In genomic region chr15:43830691-43831275, GRCh38 we compare ENCODE assay signal across 7 cellular contexts. TPM values are rescaled to one million over a fixed set of nuclear protein-coding genes. Genes with fewer than 3 reads are reported as not detected.
A peak's percentile ranks its signal among the peaks of the same experiment; 100 is the strongest.
DNase-seq lines count a peak whose midpoint lies in the region; ATAC-seq, FAIRE-seq and TF ChIP-seq lines count a peak whose summit lies in the region.
"Not testable (repeated sequence)": the region's sequence is repeated elsewhere in the genome, so short reads cannot be mapped to it uniquely, and the experiment has no call there.
"Had no signal": no experiment of that assay in that cellular context is flagged by ENCODE, and none has a peak within 500 bp of the region (broad histone marks: within the 10 kb centered on the region; RNA-seq: fewer than 3 reads in every experiment).

No MANE protein-coding gene starts in this region.

- in situ Hi-C loops in GM12878 (cut with MboI) = not testable (repeated sequence)

- 62% methylated on average over 9 of the region's 9 CpGs for WGBS in GM12878 (ENCODE audit: insufficient coverage, insufficient replicate concordance, low lambda C conversion rate, missing lambda C conversion rate)

- not testable (repeated sequence) for TF ChIP-seq RAD21 in GM12878 (IDR thresholded peaks at IDR 0.05; ENCODE audit: insufficient read depth, low read depth, low read length)

- not testable (repeated sequence) for TF ChIP-seq EP300 in GM12878 (IDR thresholded peaks at IDR 0.05; ENCODE audit: borderline replicate concordance in 1 of 2, control insufficient read depth in 1 of 2, low read depth in 2 of 2, low read length in 2 of 2)

- DNase-seq in CD4-positive, CD25-positive, alpha-beta regulatory T cell; T-helper 2 cell treated with Interferon-gamma antibody and Interleukin-4, amounts not matched to agents 5 μg/mL and 100 μg/mL, for 36 hours (ENCODE audit: low spot score); activated T-cell treated with anti-CD3 and anti-CD28 coated beads, Interleukin-2, amount 50 U/mL, for 72 hours; GM12878 (ENCODE audit: low read depth, low spot score): not testable (repeated sequence)
- DNase-seq in NAMALWA (ENCODE audit: low spot score) = peak; percentile 40

- not testable (repeated sequence) for H3K36me3 ChIP-seq in CD4-positive, CD25-positive, alpha-beta regulatory T cell (ENCODE audit: control insufficient read depth, insufficient read depth, low read length); GM12878 (ENCODE audit: control insufficient read depth in 2 of 2, insufficient read depth in 2 of 2, low read length in 1 of 2)

- not testable (repeated sequence) for H3K9ac ChIP-seq in GM12878 (ENCODE audit: control insufficient read depth, insufficient read depth, low read length)

- POLR2A ChIA-PET in GM12878 (lab: Charles Lee) = interaction anchor here (0.8 to 2.0 kb wide), 9 partner anchors 9 to 53 kb away, joined by 3 to 10 read pairs (median 4); no protein-coding TSS in a partner anchor

- FAIRE-seq in GM12878 (lab: Jason Lieb, UNC) = not testable (repeated sequence)

- peak overlapping the region; percentile 69 for H3K4me2 ChIP-seq in GM12878 (ENCODE audit: control insufficient read depth, insufficient read depth)

- not testable (repeated sequence) for H4K20me1 ChIP-seq in GM12878 (ENCODE audit: control insufficient read depth, insufficient read depth)

- H3K4me3 ChIP-seq in CD4-positive, CD25-positive, alpha-beta regulatory T cell (ENCODE audit: low read depth, low read length) = not testable (repeated sequence)
- H3K4me3 ChIP-seq in GM12878 = peak overlapping the region; percentile 73

- peaks cover 62% of the 10 kb centered on the region for H3K79me2 ChIP-seq in GM12878 (ENCODE audit: control insufficient read depth, insufficient read depth, low read length)

- not testable (repeated sequence) for H3K27me3 ChIP-seq in CD4-positive, CD25-positive, alpha-beta regulatory T cell (ENCODE audit: control insufficient read depth, insufficient read depth, low read length); GM12878 (replicated peaks in 1 of 2; ENCODE audit: control insufficient read depth in 2 of 2, insufficient read depth in 2 of 2, low read length in 1 of 2)

- H3K4me1 Mint-ChIP-seq in CD4-positive, CD25-positive, alpha-beta regulatory T cell = peaks cover 17 to 61% (median 44%) of the 10 kb centered on the region in 4 donors
- peaks cover 28% of the 10 kb centered on the region for H3K4me1 Mint-ChIP-seq in T-helper 2 cell treated with Interferon-gamma antibody and Interleukin-4, amounts not matched to agents 5 μg/mL and 100 μg/mL, for 36 hours (ENCODE audit: low read depth)
- H3K4me1 Mint-ChIP-seq in activated T-cell treated with anti-CD3 and anti-CD28 coated beads, Interleukin-2, amount 50 U/mL, for 72 hours (ENCODE audit: low read depth) = peaks cover 60% of the 10 kb centered on the region

- not testable (repeated sequence) for TF ChIP-seq POLR2A in GM12878 (IDR thresholded peaks at IDR 0.05; ENCODE audit: low read depth, low read length)

- peaks cover 52% of the 10 kb centered on the region for H3K4me1 ChIP-seq in CD4-positive, CD25-positive, alpha-beta regulatory T cell (ENCODE audit: control insufficient read depth, insufficient read depth, low read length, poor library complexity, severe bottlenecking)
- H3K4me1 ChIP-seq in GM12878 (ENCODE audit: control insufficient read depth, insufficient read depth, low read length) = not testable (repeated sequence)

- H2AFZ ChIP-seq in GM12878 (ENCODE audit: control insufficient read depth, low read depth, low read length) = peak overlapping the region; percentile 16; the same call in 1 of the 2 replicates

- not testable (repeated sequence) for H3K27ac ChIP-seq in CD4-positive, CD25-positive, alpha-beta regulatory T cell (ENCODE audit: insufficient read depth, low read length, poor library complexity, severe bottlenecking)
- peak overlapping the region; percentile 42 for H3K27ac ChIP-seq in GM12878 (ENCODE audit: control insufficient read depth, insufficient read depth)

- not testable (repeated sequence) for ATAC-seq in CD4-positive, CD25-positive, alpha-beta regulatory T cell (ENCODE audit: low read depth in 2 of 2); activated T-cell treated with anti-CD3 and anti-CD28 coated beads, Interleukin-2, amount 50 U/mL, for 72 hours (replicated peaks in 1 of 2); GM12878

- H3K27ac Mint-ChIP-seq in CD4-positive, CD25-positive, alpha-beta regulatory T cell = peak overlapping the region in 2 of 3 donors; percentile 31 to 88
- not testable (repeated sequence) for H3K27ac Mint-ChIP-seq in T-helper 2 cell treated with Interferon-gamma antibody and Interleukin-4, amounts not matched to agents 5 μg/mL and 100 μg/mL, for 36 hours; activated T-cell treated with anti-CD3 and anti-CD28 coated beads, Interleukin-2, amount 50 U/mL, for 72 hours

- SMC1A ChIA-PET in GM12878 (lab: Charles Lee; ENCODE audit: uncharacterized antibody, unreplicated experiment) = interaction anchor here (1.2 to 2.8 kb wide), 6 partner anchors 22 to 54 kb away, joined by 3 to 13 read pairs (median 6); partner anchors contain the start of genes ELL3, HYPK and SERINC4

- not testable (repeated sequence) for H3K27me3 Mint-ChIP-seq in CD4-positive, CD25-positive, alpha-beta regulatory T cell; T-helper 2 cell treated with Interferon-gamma antibody and Interleukin-4, amounts not matched to agents 5 μg/mL and 100 μg/mL, for 36 hours (ENCODE audit: low read depth); activated T-cell treated with anti-CD3 and anti-CD28 coated beads, Interleukin-2, amount 50 U/mL, for 72 hours (ENCODE audit: low read depth)

- not testable (repeated sequence) for H3K9me3 Mint-ChIP-seq in CD4-positive, CD25-positive, alpha-beta regulatory T cell; T-helper 2 cell treated with Interferon-gamma antibody and Interleukin-4, amounts not matched to agents 5 μg/mL and 100 μg/mL, for 36 hours; activated T-cell treated with anti-CD3 and anti-CD28 coated beads, Interleukin-2, amount 50 U/mL, for 72 hours

- RAD21 ChIA-PET in GM12878 (lab: Charles Lee; ENCODE audit: unreplicated experiment) = interaction anchor here (1.4 to 3.2 kb wide), 4 partner anchors 21 to 54 kb away, joined by 4 to 17 read pairs (median 8); partner anchors contain the start of gene ELL3

- BruUV-seq in GM12878 (replicated peaks; lab: Mats Ljungman, UMichigan) = not testable (repeated sequence)

- not testable (repeated sequence) for H3K36me3 Mint-ChIP-seq in CD4-positive, CD25-positive, alpha-beta regulatory T cell
- peaks cover 53% of the 10 kb centered on the region for H3K36me3 Mint-ChIP-seq in T-helper 2 cell treated with Interferon-gamma antibody and Interleukin-4, amounts not matched to agents 5 μg/mL and 100 μg/mL, for 36 hours (ENCODE audit: low read depth)
- peaks cover 20 to 46% of the 10 kb centered on the region in 2 donors for H3K36me3 Mint-ChIP-seq in activated T-cell treated with anti-CD3 and anti-CD28 coated beads, Interleukin-2, amount 50 U/mL, for 72 hours (ENCODE audit: insufficient read depth in 2 of 2)

- H3K4me3 Mint-ChIP-seq in CD4-positive, CD25-positive, alpha-beta regulatory T cell = not testable (repeated sequence)
- H3K4me3 Mint-ChIP-seq in T-helper 2 cell treated with Interferon-gamma antibody and Interleukin-4, amounts not matched to agents 5 μg/mL and 100 μg/mL, for 36 hours = peak overlapping the region; percentile 58
- peak overlapping the region; percentile 37 to 98 for H3K4me3 Mint-ChIP-seq in activated T-cell treated with anti-CD3 and anti-CD28 coated beads, Interleukin-2, amount 50 U/mL, for 72 hours

- TF ChIP-seq CTCF in GM12878 (IDR thresholded peaks at IDR 0.05 in 2 of 3, conservative IDR thresholded peaks at IDR 0.05 in 1 of 3; ENCODE audit: control insufficient read depth in 2 of 3, extremely low read depth in 1 of 3, insufficient read depth in 1 of 3, low read depth in 3 of 3, low read length in 3 of 3) = not testable (repeated sequence)

- CTCF ChIA-PET in GM12878 (lab: Yijun Ruan, JAX) = interaction anchor here (0.7 to 1.2 kb wide), 4 partner anchors 51 to 839 kb away, joined by 3 read pairs; partner anchors contain the start of gene ELL3

- intact Hi-C loops in GM12878 (cut with micrococcal nuclease; ENCODE audit: unreplicated experiment) = not testable (repeated sequence)

- not testable (repeated sequence) for H3K9me3 ChIP-seq in CD4-positive, CD25-positive, alpha-beta regulatory T cell (ENCODE audit: control insufficient read depth in 2 of 2, low read length in 2 of 2); GM12878 (replicated peaks; ENCODE audit: control insufficient read depth, insufficient read depth, low read length)

RNA-seq across cellular contexts. Expression of gene WDR76, which starts 4.0 kb away (rescaled TPM):
- total RNA-seq in CD4-positive, CD25-positive, alpha-beta regulatory T cell = 13.9 TPM
- 10 to 100 TPM; 12.1 to 14.1 (median 12.4) TPM for polyA plus RNA-seq in CD4-positive, CD25-positive, alpha-beta regulatory T cell
- total RNA-seq in activated T-cell treated with anti-CD3 and anti-CD28 coated beads, Interleukin-2, amount 50 U/mL, for 72 hours = 100 to 1,000 TPM in 1 of 2 donors, 10 to 100 TPM in 1; 76.3 to 108 TPM
- 55.7 and 69.0 TPM in 2 replicates for total RNA-seq in GM12878 (2013; cell fraction: nucleolus; rRNA removed)
- total RNA-seq in GM12878 (2014; rRNA removed) (41.9 and 49.5 TPM in 2 replicates), GM12878 (2014; rRNA removed; fragmentation: Illumina TruSeq; extraction: Trizol) (59.7 and 63.2 TPM in 2 replicates), GM12878 (2021) (43.0 and 46.7 TPM in 2 replicates)
- 7.9 TPM for polyA plus RNA-seq in GM12878 (2011; ENCODE audit: low read depth)
- polyA plus RNA-seq in GM12878 (2011; rRNA removed) (30.3 and 39.2 TPM in 2 replicates), GM12878 (2014; fragmentation: Illumina TruSeq; extraction: Trizol) (58.3 and 74.3 TPM in 2 replicates), GM12878 (2014; fragmentation: Nextera tagmentation; extraction: Ambion mirVana) (10 to 100 TPM in 1 of 2 experiments, 1 to 10 TPM in 1; 8.0 to 20.9 TPM), GM12878 (2014; rRNA removed) (28.3 and 38.8 TPM in 2 replicates), GM12878 (2016; fragmentation: Nextera tagmentation; extraction: Ambion mirVana) (10 to 100 TPM; 22.0 to 27.4 TPM)
- 14.3 and 16.0 TPM in 2 replicates for polyA plus RNA-seq in GM12878 (2011; cell fraction: cytosol; rRNA removed)
- polyA plus RNA-seq in GM12878 (2011; cell fraction: nucleus; rRNA removed) = 11.8 and 18.0 TPM in 2 replicates
- polyA plus RNA-seq in GM12878 (2012) = 12.3 and 16.4 TPM in 2 replicates
- polyA minus RNA-seq in GM12878 (2011; rRNA and poly(A)+ RNA removed) = 28.0 and 28.6 TPM in 2 replicates
- polyA minus RNA-seq in GM12878 (2011; cell fraction: cytosol; rRNA and poly(A)+ RNA removed) = 12.7 and 15.3 TPM in 2 replicates
- 7.5 and 9.0 TPM in 2 replicates for polyA minus RNA-seq in GM12878 (2011; cell fraction: nucleus; rRNA and poly(A)+ RNA removed)

RNA-seq across cellular contexts. Expression of gene MFAP1, which starts 6.3 kb away (rescaled TPM):
- 17.1 TPM for total RNA-seq in CD4-positive, CD25-positive, alpha-beta regulatory T cell
- polyA plus RNA-seq in CD4-positive, CD25-positive, alpha-beta regulatory T cell = 10 to 100 TPM; 12.7 to 24.8 (median 16.5) TPM
- total RNA-seq in activated T-cell treated with anti-CD3 and anti-CD28 coated beads, Interleukin-2, amount 50 U/mL, for 72 hours = 10 to 100 TPM; 34.1 to 34.5 TPM
- 23.9 and 25.1 TPM in 2 replicates for total RNA-seq in GM12878 (2013; cell fraction: nucleolus; rRNA removed)
- total RNA-seq in GM12878 (2014; rRNA removed) = 24.5 and 33.1 TPM in 2 replicates
- total RNA-seq in GM12878 (2014; rRNA removed; fragmentation: Illumina TruSeq; extraction: Trizol) = 61.5 and 66.1 TPM in 2 replicates
- total RNA-seq in GM12878 (2021) = 35.8 and 37.0 TPM in 2 replicates
- polyA plus RNA-seq in GM12878 (2011; ENCODE audit: low read depth) = 31.1 TPM
- polyA plus RNA-seq in GM12878 (2011; rRNA removed) = 43.1 and 57.9 TPM in 2 replicates
- polyA plus RNA-seq in GM12878 (2011; cell fraction: cytosol; rRNA removed) = 26.9 and 28.4 TPM in 2 replicates
- 20.4 and 30.3 TPM in 2 replicates for polyA plus RNA-seq in GM12878 (2011; cell fraction: nucleus; rRNA removed)
- polyA plus RNA-seq in GM12878 (2012) = 31.3 and 39.7 TPM in 2 replicates
- polyA plus RNA-seq in GM12878 (2014; fragmentation: Illumina TruSeq; extraction: Trizol) = 67.3 and 72.4 TPM in 2 replicates
- polyA plus RNA-seq in GM12878 (2014; fragmentation: Nextera tagmentation; extraction: Ambion mirVana) = 10 to 100 TPM; 34.9 to 51.6 TPM
- polyA plus RNA-seq in GM12878 (2014; rRNA removed) = 23.9 and 33.0 TPM in 2 replicates
- 10 to 100 TPM; 54.8 to 58.6 TPM for polyA plus RNA-seq in GM12878 (2016; fragmentation: Nextera tagmentation; extraction: Ambion mirVana)
- 29.1 and 30.1 TPM in 2 replicates for polyA minus RNA-seq in GM12878 (2011; rRNA and poly(A)+ RNA removed)
- polyA minus RNA-seq in GM12878 (2011; cell fraction: cytosol; rRNA and poly(A)+ RNA removed) = 11.0 and 18.3 TPM in 2 replicates
- polyA minus RNA-seq in GM12878 (2011; cell fraction: nucleus; rRNA and poly(A)+ RNA removed) = 8.5 and 13.1 TPM in 2 replicates

RNA-seq across cellular contexts. Expression of gene HYPK, which starts 30.4 kb away (rescaled TPM):
- 19.7 TPM for total RNA-seq in CD4-positive, CD25-positive, alpha-beta regulatory T cell
- 10 to 100 TPM in 3 of 4 donors, 1 to 10 TPM in 1; 6.4 to 15.2 (median 11.8) TPM for polyA plus RNA-seq in CD4-positive, CD25-positive, alpha-beta regulatory T cell
- 10 to 100 TPM; 10.3 to 15.2 TPM for total RNA-seq in activated T-cell treated with anti-CD3 and anti-CD28 coated beads, Interleukin-2, amount 50 U/mL, for 72 hours
- total RNA-seq in GM12878 (2013; cell fraction: nucleolus; rRNA removed) = 49.7 and 51.0 TPM in 2 replicates
- total RNA-seq in GM12878 (2014; rRNA removed) (11.9 and 13.6 TPM in 2 replicates), GM12878 (2014; rRNA removed; fragmentation: Illumina TruSeq; extraction: Trizol) (8.0 and 9.7 TPM in 2 replicates), GM12878 (2021) (16.4 and 17.2 TPM in 2 replicates)
- 16.2 TPM for polyA plus RNA-seq in GM12878 (2011; ENCODE audit: low read depth)
- polyA plus RNA-seq in GM12878 (2011; rRNA removed) (16.2 and 17.9 TPM in 2 replicates), GM12878 (2014; fragmentation: Illumina TruSeq; extraction: Trizol) (12.6 and 28.2 TPM in 2 replicates), GM12878 (2014; fragmentation: Nextera tagmentation; extraction: Ambion mirVana) (10 to 100 TPM in 1 of 2 experiments, 1 to 10 TPM in 1; 8.6 to 11.0 TPM), GM12878 (2014; rRNA removed) (20.3 and 23.3 TPM in 2 replicates), GM12878 (2016; fragmentation: Nextera tagmentation; extraction: Ambion mirVana) (10 to 100 TPM; 35.2 to 38.4 TPM)
- 5.1 and 5.5 TPM in 2 replicates for polyA plus RNA-seq in GM12878 (2011; cell fraction: cytosol; rRNA removed)
- polyA plus RNA-seq in GM12878 (2011; cell fraction: nucleus; rRNA removed) = 18.6 and 20.8 TPM in 2 replicates
- 5.7 and 13.1 TPM in 2 replicates for polyA plus RNA-seq in GM12878 (2012)
- 8.0 and 8.6 TPM in 2 replicates for polyA minus RNA-seq in GM12878 (2011; rRNA and poly(A)+ RNA removed)
- 2.5 and 10.2 TPM in 2 replicates for polyA minus RNA-seq in GM12878 (2011; cell fraction: cytosol; rRNA and poly(A)+ RNA removed)
- polyA minus RNA-seq in GM12878 (2011; cell fraction: nucleus; rRNA and poly(A)+ RNA removed) = 10.3 and 12.4 TPM in 2 replicates

RNA-seq across cellular contexts. Expression of gene SERINC4, which starts 30.8 kb away (rescaled TPM):
- not detected for total RNA-seq in CD4-positive, CD25-positive, alpha-beta regulatory T cell
- polyA plus RNA-seq in CD4-positive, CD25-positive, alpha-beta regulatory T cell = 1 to 10 TPM; 1.2 to 2.8 (median 2.3) TPM
- total RNA-seq in activated T-cell treated with anti-CD3 and anti-CD28 coated beads, Interleukin-2, amount 50 U/mL, for 72 hours = under 1 TPM; 0.14 to 0.23 TPM
- 0.92 and 1.0 TPM in 2 replicates for total RNA-seq in GM12878 (2013; cell fraction: nucleolus; rRNA removed)
- total RNA-seq in GM12878 (2014; rRNA removed) = 0.06 and 0.11 TPM in 2 replicates
- 0.18 and 0.31 TPM in 2 replicates for total RNA-seq in GM12878 (2014; rRNA removed; fragmentation: Illumina TruSeq; extraction: Trizol)
- 0.13 and 0.15 TPM in 2 replicates for total RNA-seq in GM12878 (2021)
- polyA plus RNA-seq in GM12878 (2011; ENCODE audit: low read depth) = 2.3 TPM
- 0.78 and 0.96 TPM in 2 replicates for polyA plus RNA-seq in GM12878 (2011; rRNA removed)
- 1.0 and 1.2 TPM in 2 replicates for polyA plus RNA-seq in GM12878 (2011; cell fraction: cytosol; rRNA removed)
- 0.92 and 1.7 TPM in 2 replicates for polyA plus RNA-seq in GM12878 (2011; cell fraction: nucleus; rRNA removed)
- 0.10 TPM in 1 of 2 replicates, not detected in the other for polyA plus RNA-seq in GM12878 (2012)
- 0.26 and 1.1 TPM in 2 replicates for polyA plus RNA-seq in GM12878 (2014; fragmentation: Illumina TruSeq; extraction: Trizol)
- polyA plus RNA-seq in GM12878 (2014; fragmentation: Nextera tagmentation; extraction: Ambion mirVana) = under 1 TPM; 0.16 to 0.26 TPM
- polyA plus RNA-seq in GM12878 (2014; rRNA removed) = 0.06 and 0.26 TPM in 2 replicates
- under 1 TPM in 1 of 2 experiments, not detected in 1; 0.21 TPM for polyA plus RNA-seq in GM12878 (2016; fragmentation: Nextera tagmentation; extraction: Ambion mirVana)
- polyA minus RNA-seq in GM12878 (2011; rRNA and poly(A)+ RNA removed) = 0.95 and 1.4 TPM in 2 replicates
- polyA minus RNA-seq in GM12878 (2011; cell fraction: cytosol; rRNA and poly(A)+ RNA removed) = 0.94 TPM in 1 of 2 replicates, not detected in the other
- polyA minus RNA-seq in GM12878 (2011; cell fraction: nucleus; rRNA and poly(A)+ RNA removed) = 0.24 and 0.77 TPM in 2 replicates
- total RNA-seq: H1, Peyer's patch had no signal

RNA-seq across cellular contexts. Expression of gene SERF2, which starts 38.7 kb away (rescaled TPM):
- 400 TPM for total RNA-seq in CD4-positive, CD25-positive, alpha-beta regulatory T cell
- 1,000 to 10,000 TPM; 1,866 to 2,414 (median 2,080) TPM for polyA plus RNA-seq in CD4-positive, CD25-positive, alpha-beta regulatory T cell
- 100 to 1,000 TPM; 445 to 520 TPM for total RNA-seq in activated T-cell treated with anti-CD3 and anti-CD28 coated beads, Interleukin-2, amount 50 U/mL, for 72 hours
- total RNA-seq in GM12878 (2013; cell fraction: nucleolus; rRNA removed) = 275 and 286 TPM in 2 replicates
- total RNA-seq in GM12878 (2014; rRNA removed) = 464 and 511 TPM in 2 replicates
- 502 and 521 TPM in 2 replicates for total RNA-seq in GM12878 (2014; rRNA removed; fragmentation: Illumina TruSeq; extraction: Trizol)
- total RNA-seq in GM12878 (2021) = 905 and 909 TPM in 2 replicates
- polyA plus RNA-seq in GM12878 (2011; ENCODE audit: low read depth) = 1,456 TPM
- polyA plus RNA-seq in GM12878 (2011; rRNA removed) = 480 and 731 TPM in 2 replicates
- 1,369 and 1,576 TPM in 2 replicates for polyA plus RNA-seq in GM12878 (2011; cell fraction: cytosol; rRNA removed)
- polyA plus RNA-seq in GM12878 (2011; cell fraction: nucleus; rRNA removed) = 749 and 909 TPM in 2 replicates
- polyA plus RNA-seq in GM12878 (2012) = 1,320 and 1,529 TPM in 2 replicates
- 347 and 1,122 TPM in 2 replicates for polyA plus RNA-seq in GM12878 (2014; fragmentation: Illumina TruSeq; extraction: Trizol)
- polyA plus RNA-seq in GM12878 (2014; fragmentation: Nextera tagmentation; extraction: Ambion mirVana) = 1,000 to 10,000 TPM; 4,056 to 4,159 TPM
- polyA plus RNA-seq in GM12878 (2014; rRNA removed) = 824 and 883 TPM in 2 replicates
- 1,000 to 10,000 TPM; 1,845 to 1,938 TPM for polyA plus RNA-seq in GM12878 (2016; fragmentation: Nextera tagmentation; extraction: Ambion mirVana)
- 204 and 377 TPM in 2 replicates for polyA minus RNA-seq in GM12878 (2011; rRNA and poly(A)+ RNA removed)
- polyA minus RNA-seq in GM12878 (2011; cell fraction: cytosol; rRNA and poly(A)+ RNA removed) = 120 and 135 TPM in 2 replicates
- polyA minus RNA-seq in GM12878 (2011; cell fraction: nucleus; rRNA and poly(A)+ RNA removed) = 95.4 and 125 TPM in 2 replicates
